In genomic region chr6:89146748-89147715, GRCh38 we compare ENCODE assay signal across 8 cellular contexts. TPM values are rescaled to one million over a fixed set of nuclear protein-coding genes. Genes with fewer than 3 reads are reported as not detected.
DNase-seq lines count a peak whose midpoint lies in the region; ATAC-seq and TF ChIP-seq lines count a peak whose summit lies in the region.

No MANE protein-coding gene starts in this region.

- H3K27ac Mint-ChIP-seq in mesothelial cell of epicardium, result peak overlapping the region; percentile 83

- TF ChIP-seq CTCF in GM12865 (IDR thresholded peaks at IDR 0.05; ENCODE audit: insufficient read depth, low read depth, low read length, missing control alignments) (no peak), mesothelial cell of epicardium (IDR thresholded peaks at IDR 0.05; ENCODE audit: unreplicated experiment) (no peak)

- H3K4me3 Mint-ChIP-seq in mesothelial cell of epicardium, result peak overlapping the region; percentile 74

- no peak for ATAC-seq in HG03342 (IDR thresholded peaks at IDR 0.05; ENCODE audit: unreplicated experiment)
- ATAC-seq in HG03469 (IDR thresholded peaks at IDR 0.05; ENCODE audit: unreplicated experiment), result no peak

- peaks cover 5% of the 10 kb centered on the region for H3K36me3 Mint-ChIP-seq in mesothelial cell of epicardium

- H3K4me1 Mint-ChIP-seq in mesothelial cell of epicardium, result peaks cover 32% of the 10 kb centered on the region

- DNase-seq in AG08395 (ENCODE audit: low spot score) (peak; percentile 18), GM12865 (ENCODE audit: low read depth) (peak; percentile 45), RPMI8226 (peak; percentile 59), dermis blood vessel endothelial cell (peak; percentile 46), mesothelial cell of epicardium (ENCODE audit: low spot score in 2 of 2, unreplicated experiment in 2 of 2) (no peak), activated gamma-delta T cell (lab: John Stamatoyannopoulos, UW) (no peak)

- H3K9me3 Mint-ChIP-seq in mesothelial cell of epicardium, result no peaks in the 10 kb centered on the region

- H3K4me3 ChIP-seq in GM12865 (ENCODE audit: low read depth, low read length), result peak overlapping the region; percentile 89

- no peaks in the 10 kb centered on the region for H3K27me3 Mint-ChIP-seq in mesothelial cell of epicardium (ENCODE audit: low read depth)

RNA-seq across cellular contexts. Expression of gene PM20D2, which starts 1.2 kb away (rescaled TPM):
- total RNA-seq in dermis blood vessel endothelial cell, result 5.1 and 7.0 TPM in 2 replicates
- 13.0 to 13.8 TPM (median 13.7 TPM) in 3 replicates for total RNA-seq in mesothelial cell of epicardium

RNA-seq across cellular contexts. Expression of gene SRSF12, which starts 29.2 kb away (rescaled TPM):
- total RNA-seq in dermis blood vessel endothelial cell, result under 0.01 and 0.09 TPM in 2 replicates
- 11.5 to 14.7 TPM (median 12.4 TPM) in 3 replicates for total RNA-seq in mesothelial cell of epicardium

Comparison
In these comparisons a context has a peak if more than half of its experiments do, and no peak if none do; other contexts are left out.
1. DNase-seq: peak in AG08395 (single experiment), GM12865 (single experiment), RPMI8226 (single experiment) and dermis blood vessel endothelial cell (single experiment); none in mesothelial cell of epicardium (0 of 2) and activated gamma-delta T cell (single experiment).
2. RNA of gene SRSF12, which starts 29.2 kb away (total RNA-seq): 11.5 to 14.7 TPM in mesothelial cell of epicardium; under 0.01 to 0.09 TPM in dermis blood vessel endothelial cell; every median in the first group is over 10 times any median in the second.